Comparison of ENCODE assay signal across 1 cellular context in genomic region chr4:45453258-45453841, GRCh38.
TF ChIP-seq lines count a peak whose summit lies in the region.

No MANE protein-coding gene starts in this region.

TF ChIP-seq in WTC11, 78 proteins besides CTCF, POLR2A, EP300 and RAD21 (continued from another document):
- no peak for TF ChIP-seq AFF4 (CRISPR knock-in tag; IDR thresholded peaks at IDR 0.05; ENCODE audit: borderline replicate concordance)
- no peak for TF ChIP-seq FOXK1 (CRISPR knock-in tag; IDR thresholded peaks at IDR 0.05)
- TF ChIP-seq ZBTB43 (CRISPR knock-in tag; IDR thresholded peaks at IDR 0.05) = no peak
- no peak for TF ChIP-seq PRDM15 (CRISPR knock-in tag; IDR thresholded peaks at IDR 0.05)
- no peak for TF ChIP-seq PRRX2 (CRISPR knock-in tag; IDR thresholded peaks at IDR 0.05)
TF ChIP-seq in WTC11: peak in this region for 0.
